Comparison of ENCODE assay signal across 8 cellular contexts in genomic region chr1:22704440-22705067, GRCh38. TPM values are rescaled to one million over a fixed set of nuclear protein-coding genes. Genes with fewer than 3 reads are reported as not detected.
DNase-seq lines count a peak whose midpoint lies in the region; ATAC-seq, FAIRE-seq and TF ChIP-seq lines count a peak whose summit lies in the region.

No MANE protein-coding gene starts in this region.

- H3K9ac ChIP-seq in keratinocyte (ENCODE audit: control insufficient read depth, extremely low read depth, insufficient read depth, low read length): no peak overlapping the region

- no peak overlapping the region for H3K27ac Mint-ChIP-seq in activated B cell treated with CpG ODN at 0.5 μM for 24 hours

- TF ChIP-seq CTCF in BE2C (IDR thresholded peaks at IDR 0.05; ENCODE audit: low read depth, low read length): peak; percentile 71
- TF ChIP-seq CTCF in activated B cell treated with CpG ODN at 0.5 μM for 24 hours (IDR thresholded peaks at IDR 0.05): peak; percentile 33
- TF ChIP-seq CTCF in bronchial epithelial cell (IDR thresholded peaks at IDR 0.05; ENCODE audit: insufficient read depth, low read length, severe bottlenecking): peak; percentile 92
- TF ChIP-seq CTCF in keratinocyte (optimal IDR thresholded peaks at IDR 0.05 in 1 of 3, IDR thresholded peaks at IDR 0.05 in 1 of 3, conservative IDR thresholded peaks at IDR 0.05 in 1 of 3; ENCODE audit: extremely low read depth in 1 of 3, insufficient read depth in 2 of 3, low read length in 3 of 3): peak; percentile 78 to 94 (median 91)

- H3K79me2 ChIP-seq in keratinocyte (ENCODE audit: control insufficient read depth, insufficient read depth, low read length): no peaks in the 10 kb centered on the region

- dilution Hi-C loops in keratinocyte (cut with MboI; ENCODE audit: extremely low pct_ligation_motif_present, low sequenced_read_pairs): loop anchor here (5.0 kb wide), 1 partner anchor 53 kb away; no protein-coding TSS in a partner anchor

- H2AFZ ChIP-seq in keratinocyte (ENCODE audit: control insufficient read depth, low read length): no peak overlapping the region

- no peak overlapping the region for H3K4me2 ChIP-seq in keratinocyte (ENCODE audit: control insufficient read depth, extremely low read depth, insufficient read depth, low read depth, low read length)

- POLR2A ChIA-PET in activated B cell treated with CpG ODN at 0.5 μM for 24 hours (lab: Charles Lee): no interaction called here

- H3K9me1 ChIP-seq in keratinocyte (ENCODE audit: control insufficient read depth, extremely low read depth, insufficient read depth, low read length): no peaks in the 10 kb centered on the region

- no peak overlapping the region for H3K4me3 Mint-ChIP-seq in activated B cell treated with CpG ODN at 0.5 μM for 24 hours

- H3K27ac ChIP-seq in keratinocyte (ENCODE audit: control insufficient read depth, insufficient read depth, low read length): no peak overlapping the region

- no peaks in the 10 kb centered on the region for H3K36me3 Mint-ChIP-seq in activated B cell treated with CpG ODN at 0.5 μM for 24 hours (ENCODE audit: low read depth)

- DNase-seq in BE2C (peak; percentile 78), H4 (ENCODE audit: low spot score) (peak; percentile 83), NCI-H2171 treated with DMSO at 0.1 percent for 48 hours (lab: John Stamatoyannopoulos, UW) (peak; percentile 75), activated B cell treated with CpG ODN at 0.5 μM for 24 hours (peak; percentile 30), bronchial epithelial cell (ENCODE audit: low read depth) (peak; percentile 75), keratinocyte (ENCODE audit: low read depth, low spot score) (peak; percentile 26)
- peak; percentile 68 to 73 for DNase-seq in stimulated activated CD4-positive, alpha-beta T cell treated with anti-CD3 and anti-CD28 coated beads, Interleukin-15, amount 100 ng/mL, for 48 hours (ENCODE audit: low read depth in 2 of 2)

- intact Hi-C loops in activated B cell treated with CpG ODN at 0.5 μM for 24 hours (cut with micrococcal nuclease): loop anchor here (1.0 to 10.0 kb wide), 3 partner anchors 185 to 480 kb away; no protein-coding TSS in a partner anchor

- peaks cover 30% of the 10 kb centered on the region for H3K27me3 Mint-ChIP-seq in activated B cell treated with CpG ODN at 0.5 μM for 24 hours

- ATAC-seq in activated B cell treated with CpG ODN at 0.5 μM for 24 hours (ENCODE audit: low read depth) (peak; percentile 97), HG03469 (IDR thresholded peaks at IDR 0.05; ENCODE audit: unreplicated experiment) (no peak)

- H3K4me3 ChIP-seq in BE2C (ENCODE audit: low read depth, low read length) (no peak overlapping the region), bronchial epithelial cell (ENCODE audit: low read depth, low read length) (no peak overlapping the region), keratinocyte (ENCODE audit: control insufficient read depth in 2 of 3, extremely low read depth in 1 of 3, insufficient read depth in 2 of 3, low read depth in 1 of 3, low read length in 3 of 3) (no peak overlapping the region)

- H3K9me3 ChIP-seq in BE2C: no peaks in the 10 kb centered on the region
- H3K9me3 ChIP-seq in keratinocyte (ENCODE audit: control insufficient read depth, low read depth, low read length): no peaks in the 10 kb centered on the region

- FAIRE-seq in bronchial epithelial cell (lab: Jason Lieb, UNC) (peak; percentile 32), keratinocyte (lab: Jason Lieb, UNC) (peak; percentile 71)

- H4K20me1 ChIP-seq in keratinocyte (ENCODE audit: control insufficient read depth, extremely low read depth, insufficient read depth, low read length): no peaks in the 10 kb centered on the region

- H3K4me1 ChIP-seq in BE2C (no peaks in the 10 kb centered on the region; the same call in 1 of the 2 replicates), keratinocyte (ENCODE audit: control insufficient read depth, extremely low read depth, insufficient read depth, low read length) (no peaks in the 10 kb centered on the region)

- H3K9me3 Mint-ChIP-seq in activated B cell treated with CpG ODN at 0.5 μM for 24 hours: no peaks in the 10 kb centered on the region

- no peaks in the 10 kb centered on the region for H3K36me3 ChIP-seq in BE2C
- H3K36me3 ChIP-seq in bronchial epithelial cell (ENCODE audit: control insufficient read depth, insufficient read depth, low read length): no peaks in the 10 kb centered on the region
- H3K36me3 ChIP-seq in keratinocyte (ENCODE audit: control insufficient read depth in 2 of 2, extremely low read depth in 1 of 2, insufficient read depth in 2 of 2, low read length in 2 of 2): no peaks in the 10 kb centered on the region

- H3K4me1 Mint-ChIP-seq in activated B cell treated with CpG ODN at 0.5 μM for 24 hours: no peaks in the 10 kb centered on the region

- H3K27me3 ChIP-seq in BE2C: no peaks in the 10 kb centered on the region
- no peaks in the 10 kb centered on the region for H3K27me3 ChIP-seq in bronchial epithelial cell (ENCODE audit: control insufficient read depth, insufficient read depth, low read length)
- peaks cover 9% of the 10 kb centered on the region for H3K27me3 ChIP-seq in keratinocyte (ENCODE audit: control insufficient read depth, extremely low read depth, insufficient read depth, low read length)

- CTCF ChIA-PET in activated B cell treated with CpG ODN at 0.5 μM for 24 hours (lab: Charles Lee): interaction anchor here (1.0 to 1.9 kb wide), 11 partner anchors 12 to 479 kb away, joined by 3 to 15 read pairs (median 5); no protein-coding TSS in a partner anchor

RNA-seq across cellular contexts. Expression of gene EPHB2, which starts 6.1 kb away (rescaled TPM):
- polyA plus RNA-seq in BE2C (2012; ENCODE audit: insufficient read depth, insufficient read length, low read depth): 4.6 TPM
- total RNA-seq in H4 (2014; rRNA removed; shearing (Covaris generic)): 55.5 and 70.9 TPM in 2 replicates
- total RNA-seq in activated B cell treated with CpG ODN at 0.5 μM for 24 hours (0.13 and 0.37 TPM in 2 replicates), bronchial epithelial cell (10.0 and 16.4 TPM in 2 replicates)
- 0.09 to 0.82 TPM (median 0.10 TPM) in 3 replicates for polyA plus RNA-seq in keratinocyte
- 0.97 TPM for polyA plus RNA-seq in keratinocyte (2011; ENCODE audit: low read depth)
- 0.13 and 0.22 TPM in 2 replicates for polyA plus RNA-seq in keratinocyte (2011; cell fraction: cytosol; rRNA removed)
- 0.60 and 0.70 TPM in 2 replicates for polyA plus RNA-seq in keratinocyte (2011; cell fraction: nucleus; rRNA removed)
- polyA plus RNA-seq in keratinocyte (2012; ENCODE audit: low replicate concordance): 0.15 and 1.1 TPM in 2 replicates
- 0.35 to 3.5 TPM (median 0.99 TPM) in 3 replicates for polyA minus RNA-seq in keratinocyte
- not detected for polyA minus RNA-seq in keratinocyte (2011; cell fraction: cytosol; rRNA and poly(A)+ RNA removed)
- 1.9 and 2.8 TPM in 2 replicates for polyA minus RNA-seq in keratinocyte (2011; cell fraction: nucleus; rRNA and poly(A)+ RNA removed)

RNA-seq across cellular contexts. Expression of gene C1QB, which starts 51.5 kb away (rescaled TPM):
- polyA plus RNA-seq in BE2C (2012; ENCODE audit: insufficient read depth, insufficient read length, low read depth): not detected
- not detected in 2 replicates for total RNA-seq in H4 (2014; rRNA removed; shearing (Covaris generic))
- not detected in 2 replicates for total RNA-seq in activated B cell treated with CpG ODN at 0.5 μM for 24 hours
- not detected in 2 replicates for total RNA-seq in bronchial epithelial cell
- polyA plus RNA-seq in keratinocyte: not detected in 3 replicates
- polyA plus RNA-seq in keratinocyte (2011; ENCODE audit: low read depth): not detected
- polyA plus RNA-seq in keratinocyte (2011; cell fraction: cytosol; rRNA removed): not detected in 2 replicates
- not detected in 2 replicates for polyA plus RNA-seq in keratinocyte (2011; cell fraction: nucleus; rRNA removed)
- polyA plus RNA-seq in keratinocyte (2012; ENCODE audit: low replicate concordance): not detected in 2 replicates
- not detected in 3 replicates for polyA minus RNA-seq in keratinocyte
- polyA minus RNA-seq in keratinocyte (2011; cell fraction: cytosol; rRNA and poly(A)+ RNA removed): not detected
- polyA minus RNA-seq in keratinocyte (2011; cell fraction: nucleus; rRNA and poly(A)+ RNA removed): not detected in 2 replicates

Comparison
In these comparisons a context has a peak if more than half of its experiments do, and no peak if none do; other contexts are left out.
1. DNase-seq: peak in every context shown above with its lines; median percentile 83 in H4; 78 in BE2C; 75 in NCI-H2171 treated with DMSO at 0.1 percent for 48 hours; 75 in bronchial epithelial cell; 70 in stimulated activated CD4-positive, alpha-beta T cell treated with anti-CD3 and anti-CD28 coated beads, Interleukin-15, amount 100 ng/mL, for 48 hours; 30 in activated B cell treated with CpG ODN at 0.5 μM for 24 hours; 26 in keratinocyte.
2. CTCF ChIP-seq: peak in every context shown above with its lines; median percentile 92 in bronchial epithelial cell; 91 in keratinocyte; 71 in BE2C; 33 in activated B cell treated with CpG ODN at 0.5 μM for 24 hours.